20 cellular contexts compared by ENCODE assay signal in genomic region chr9:19479874-19480273, GRCh38.
DNase-seq lines count a peak whose midpoint lies in the region; ATAC-seq, FAIRE-seq and TF ChIP-seq lines count a peak whose summit lies in the region.
"Had no signal": no experiment of that assay in that cellular context is flagged by ENCODE, and none has a peak within 500 bp of the region (broad histone marks: within the 10 kb centered on the region; RNA-seq: fewer than 3 reads in every experiment).

No MANE protein-coding gene starts in this region.

- no peak for TF ChIP-seq EP300 in K562 (IDR thresholded peaks at IDR 0.05; ENCODE audit: low read length)

- TF ChIP-seq POLR2A in K562 (conservative IDR thresholded peaks at IDR 0.05), result no peak

- no peak overlapping the region for H3K4me2 ChIP-seq in K562 (ENCODE audit: insufficient read depth, low read length)
- H3K4me2 ChIP-seq: BLaER1 had no signal

- H4K20me1 ChIP-seq in K562 (replicated peaks; ENCODE audit: control insufficient read depth, insufficient read depth, low read length), result no peaks in the 10 kb centered on the region
- H4K20me1 ChIP-seq: BLaER1 had no signal

- H3K36me3 ChIP-seq in K562 (ENCODE audit: control insufficient read depth, insufficient read depth, low read length), result no peaks in the 10 kb centered on the region
- H3K36me3 ChIP-seq: BLaER1 had no signal

- intact Hi-C loops in K562 (cut with micrococcal nuclease), result no loop called here

- H2AFZ ChIP-seq in K562 (ENCODE audit: low read depth, low read length), result no peak overlapping the region

- peak; percentile 23 for DNase-seq in NCI-H345 (lab: John Stamatoyannopoulos, UW)
- DNase-seq in NCI-H345 treated with DMSO at 0.1 percent for 48 hours (lab: John Stamatoyannopoulos, UW; ENCODE audit: unreplicated experiment), result no peak
- peak; percentile 20 for DNase-seq in NCI-H2227 treated with DMSO at 0.1 percent for 48 hours (lab: John Stamatoyannopoulos, UW)
- DNase-seq in K562 (ENCODE audit: extremely low read depth in 1 of 4, low spot score in 3 of 4), result no peak
- peak; percentile 33 for DNase-seq in superior temporal gyrus (ENCODE audit: extremely low spot score)
- DNase-seq in T-helper 1 cell, result no peak
- DNase-seq in GM19240 (ENCODE audit: insufficient read length, low spot score), result no peak
- DNase-seq in natural killer cell treated with Interleukin-12 subunit alpha and Interleukin-12 subunit beta and Interleukin-15 and Interleukin-18, amount 100 ng/mL, for 72 hours (ENCODE audit: low spot score), result no peak
- DNase-seq: CD8-positive, alpha-beta T cell; GF-D8; HFFc6; NCI-H1048; NCI-H1436 treated with DMSO at 0.1 percent for 48 hours; NCI-H2081 treated with DMSO at 0.1 percent for 48 hours; NCI-H510A treated with DMSO at 0.1 percent for 48 hours; OCI-M1; SIG-M5 had no signal

- no peak overlapping the region for H3K4me3 ChIP-seq in K562
- H3K4me3 ChIP-seq: BLaER1 had no signal

- H3K9me3 Mint-ChIP-seq in natural killer cell treated with Interleukin-12 subunit alpha and Interleukin-12 subunit beta and Interleukin-15 and Interleukin-18, amount 100 ng/mL, for 72 hours, result no peaks in the 10 kb centered on the region
- H3K9me3 Mint-ChIP-seq: CD8-positive, alpha-beta T cell; HFFc6 had no signal

- no peaks in the 10 kb centered on the region for H3K27me3 ChIP-seq in K562 (ENCODE audit: control insufficient read depth in 2 of 2, insufficient read depth in 2 of 2, low read length in 2 of 2)
- H3K27me3 ChIP-seq: BLaER1 had no signal

- ATAC-seq in K562, result no peak
- no peak for ATAC-seq in natural killer cell treated with Interleukin-12 subunit alpha and Interleukin-12 subunit beta and Interleukin-15 and Interleukin-18, amount 100 ng/mL, for 72 hours
- ATAC-seq: CD8-positive, alpha-beta T cell had no signal

- CTCF ChIA-PET in K562 (lab: Yijun Ruan, JAX; ENCODE audit: low intra/inter-chr PET ratio), result no interaction called here

- TF ChIP-seq RAD21 in K562 (CRISPR knock-in tag; conservative IDR thresholded peaks at IDR 0.05 in 1 of 2, IDR thresholded peaks at IDR 0.05 in 1 of 2), result no peak

- no peaks in the 10 kb centered on the region for H3K36me3 Mint-ChIP-seq in natural killer cell treated with Interleukin-12 subunit alpha and Interleukin-12 subunit beta and Interleukin-15 and Interleukin-18, amount 100 ng/mL, for 72 hours
- H3K36me3 Mint-ChIP-seq: CD8-positive, alpha-beta T cell had no signal

- FAIRE-seq in K562 (lab: Jason Lieb, UNC), result no peak
- FAIRE-seq: GM12891, H1 had no signal

- POLR2A ChIA-PET in K562 (lab: Yijun Ruan, JAX), result no interaction called here

- H3K9me3 ChIP-seq in K562 (replicated peaks; ENCODE audit: control insufficient read depth, insufficient read depth, low read depth, low read length), result no peaks in the 10 kb centered on the region
- H3K9me3 ChIP-seq: BLaER1 had no signal

- no TSS peak for BruUV-seq in K562 (replicated peaks; lab: Mats Ljungman, UMichigan)

- H3K27me3 Mint-ChIP-seq in natural killer cell treated with Interleukin-12 subunit alpha and Interleukin-12 subunit beta and Interleukin-15 and Interleukin-18, amount 100 ng/mL, for 72 hours, result peaks cover 20 to 32% of the 10 kb centered on the region in 2 donors

- no peaks in the 10 kb centered on the region for H3K4me1 Mint-ChIP-seq in natural killer cell treated with Interleukin-12 subunit alpha and Interleukin-12 subunit beta and Interleukin-15 and Interleukin-18, amount 100 ng/mL, for 72 hours (ENCODE audit: low read depth in 2 of 2)

- no peak for TF ChIP-seq CTCF in K562 (IDR thresholded peaks at IDR 0.05 in 2 of 3, conservative IDR thresholded peaks at IDR 0.05 in 1 of 3; ENCODE audit: insufficient read depth in 2 of 3, low read depth in 1 of 3, low read length in 3 of 3)

- in situ Hi-C loops in K562 (cut with MboI), result loop anchor here (10.0 kb wide), 1 partner anchor 445 kb away; no protein-coding TSS in a partner anchor

- H3K27ac Mint-ChIP-seq in natural killer cell treated with Interleukin-12 subunit alpha and Interleukin-12 subunit beta and Interleukin-15 and Interleukin-18, amount 100 ng/mL, for 72 hours, result no peak overlapping the region
- H3K27ac Mint-ChIP-seq: CD8-positive, alpha-beta T cell; HFFc6 had no signal

- no peaks in the 10 kb centered on the region for H3K4me1 ChIP-seq in K562 (replicated peaks in 1 of 2; ENCODE audit: control insufficient read depth in 2 of 2, insufficient read depth in 2 of 2, low read length in 2 of 2)
- H3K4me1 ChIP-seq: BLaER1 had no signal

- no peaks in the 10 kb centered on the region for H3K79me2 ChIP-seq in K562 (ENCODE audit: control insufficient read depth, insufficient read depth, low read length)

- no peaks in the 10 kb centered on the region for H3K9me1 ChIP-seq in K562 (ENCODE audit: control insufficient read depth, insufficient read depth, low read length)

- H3K27ac ChIP-seq in K562 (ENCODE audit: extremely low read depth, low read depth, low read length), result no peak overlapping the region
- H3K27ac ChIP-seq: BLaER1 had no signal

- no peak overlapping the region for H3K9ac ChIP-seq in K562 (ENCODE audit: insufficient read depth in 1 of 2, low read depth in 2 of 2, low read length in 2 of 2)
- H3K9ac ChIP-seq: BLaER1 had no signal

- no peak overlapping the region for H3K4me3 Mint-ChIP-seq in natural killer cell treated with Interleukin-12 subunit alpha and Interleukin-12 subunit beta and Interleukin-15 and Interleukin-18, amount 100 ng/mL, for 72 hours
- H3K4me3 Mint-ChIP-seq: CD8-positive, alpha-beta T cell; HFFc6 had no signal

TF ChIP-seq in K562, 482 proteins besides CTCF, POLR2A, EP300 and RAD21:
- TF ChIP-seq NFIX (CRISPR knock-in tag; IDR thresholded peaks at IDR 0.05; ENCODE audit: low read depth) (peak; percentile 60), EZH2 (IDR thresholded peaks at IDR 0.05; ENCODE audit: borderline replicate concordance, low read depth, low read length) (no peak), NFIC (IDR thresholded peaks at IDR 0.05) (peak; percentile 87), TSHZ1 (CRISPR knock-in tag; IDR thresholded peaks at IDR 0.05) (no peak), MED1 (CRISPR knock-in tag; IDR thresholded peaks at IDR 0.05; ENCODE audit: borderline replicate concordance) (no peak)

Comparison
In these comparisons a context has a peak if more than half of its experiments do, and no peak if none do; other contexts are left out.
1. DNase-seq: peak in NCI-H345 (single experiment), NCI-H2227 treated with DMSO at 0.1 percent for 48 hours (single experiment) and superior temporal gyrus (single experiment); none in NCI-H345 treated with DMSO at 0.1 percent for 48 hours (single experiment), K562 (0 of 4), T-helper 1 cell (0 of 5), GM19240 (single experiment) and natural killer cell treated with Interleukin-12 subunit alpha and Interleukin-12 subunit beta and Interleukin-15 and Interleukin-18, amount 100 ng/mL, for 72 hours (single experiment).